In genomic region chr9:37350486-37351190, GRCh38 we compare ENCODE assay signal across 17 cellular contexts.
DNase-seq lines count a peak whose midpoint lies in the region; ATAC-seq and TF ChIP-seq lines count a peak whose summit lies in the region.
"Had no signal": no experiment of that assay in that cellular context is flagged by ENCODE, and none has a peak within 500 bp of the region (broad histone marks: within the 10 kb centered on the region; RNA-seq: fewer than 3 reads in every experiment).

No MANE protein-coding gene starts in this region.

- in situ Hi-C loops in GM13977 (cut with MboI; ENCODE audit: low pct_unique_long_range_greater_than_20kb, low sequenced_read_pairs, unreplicated experiment), result no loop called here

- H3K4me3 ChIP-seq in ascending aorta, result no peak overlapping the region
- H3K4me3 ChIP-seq: BLaER1, heart left ventricle had no signal

- intact Hi-C loops in ascending aorta (cut with DNase I), result no loop called here

- no peak overlapping the region for H3K27ac ChIP-seq in ascending aorta
- H3K27ac ChIP-seq: BLaER1, heart left ventricle had no signal

- H3K9me3 ChIP-seq in ascending aorta, result no peaks in the 10 kb centered on the region
- H3K9me3 ChIP-seq: BLaER1, heart left ventricle had no signal

- TF ChIP-seq CTCF in ascending aorta (IDR thresholded peaks at IDR 0.05), result no peak
- TF ChIP-seq CTCF in GM13977 (IDR thresholded peaks at IDR 0.05; ENCODE audit: extremely low read depth, insufficient read depth, missing control alignments), result no peak

- no peaks in the 10 kb centered on the region for H3K4me1 ChIP-seq in ascending aorta

- H3K27me3 ChIP-seq in ascending aorta, result no peaks in the 10 kb centered on the region
- H3K27me3 ChIP-seq: BLaER1, heart left ventricle had no signal

- ATAC-seq in HG02759 (IDR thresholded peaks at IDR 0.05; ENCODE audit: unreplicated experiment), result no peak
- ATAC-seq: heart left ventricle had no signal

- H3K36me3 ChIP-seq in ascending aorta, result peaks cover 6 to 18% of the 10 kb centered on the region in 2 donors

- DNase-seq in AG20443 (ENCODE audit: low spot score) (peak; percentile 31), HCEC 1CT (peak; percentile 31), amniotic epithelial cell (ENCODE audit: low read depth) (peak; percentile 93), hepatic stellate cell (ENCODE audit: low spot score) (peak; percentile 19), amniotic stem cell (lab: John Stamatoyannopoulos, UW) (no peak), ascending aorta (ENCODE audit: low spot score in 2 of 2) (no peak), GM13977 (ENCODE audit: low spot score) (no peak)
- DNase-seq: activated effector memory CD4-positive, alpha-beta T cell treated with Interleukin-2 at 50 U/mL for 16 hours; DMS53; endodermal cell; heart left ventricle; NCI-H2029 treated with DMSO at 0.1 percent for 48 hours; NCI-H748 treated with DMSO at 0.1 percent for 48 hours; substantia nigra; T-helper 9 cell had no signal

Comparison
In these comparisons a context has a peak if more than half of its experiments do, and no peak if none do; other contexts are left out.
1. DNase-seq: peak in AG20443 (single experiment), HCEC 1CT (single experiment), amniotic epithelial cell (single experiment) and hepatic stellate cell (single experiment); none in amniotic stem cell (single experiment), ascending aorta (0 of 2) and GM13977 (single experiment).